In the genomic region with DNA sequence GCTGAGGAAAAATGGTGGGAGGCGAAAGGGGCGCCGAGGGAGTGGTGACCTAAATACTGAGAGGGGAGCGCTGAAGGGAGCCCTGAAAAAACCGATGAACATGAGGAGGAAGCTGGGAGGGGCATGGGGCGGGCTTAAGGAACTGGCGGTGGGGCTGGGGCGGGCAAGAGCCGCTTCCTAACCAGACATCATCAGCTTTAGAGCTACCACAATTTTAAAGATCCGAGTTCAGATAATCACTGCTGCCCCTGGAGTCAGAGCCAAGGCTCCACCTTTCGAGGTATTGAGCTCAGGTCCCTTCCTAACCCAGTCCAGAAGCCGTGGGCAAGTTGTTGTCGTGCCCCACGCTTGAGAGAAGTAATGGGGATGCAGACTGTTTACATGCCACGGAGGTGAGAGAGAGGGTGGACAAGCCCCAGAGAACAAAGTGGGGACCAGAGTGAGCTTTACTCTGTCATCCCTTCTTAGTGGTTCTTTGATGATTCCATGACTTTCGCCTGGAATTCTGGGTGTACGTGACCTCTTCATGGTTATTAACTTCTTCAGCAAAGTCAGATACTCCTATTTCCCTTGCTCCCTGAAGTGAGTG, we compare ENCODE assay signal across 6 cellular contexts. TPM values are rescaled to one million over a fixed set of nuclear protein-coding genes. Genes with fewer than 3 reads are reported as not detected.
A peak's percentile ranks its signal among the peaks of the same experiment; 100 is the strongest.
DNase-seq lines count a peak whose midpoint lies in the region; ATAC-seq, FAIRE-seq and TF ChIP-seq lines count a peak whose summit lies in the region.

No MANE protein-coding gene starts in this region.

- H3K4me3 ChIP-seq in bronchial epithelial cell (ENCODE audit: low read depth, low read length) (peak overlapping the region; percentile 92), ovary (peak overlapping the region; percentile 63)

- H3K36me3 Mint-ChIP-seq in type B pancreatic cell: peaks cover 16% of the 10 kb centered on the region

- peak; percentile 51 for TF ChIP-seq POLR2A in ovary (IDR thresholded peaks at IDR 0.05)

- intact Hi-C loops in ovary (cut with DNase I): loop anchor here in 2 of 4 donors (5.0 to 10.0 kb wide), 2 partner anchors 63 to 71 kb away; no protein-coding TSS in a partner anchor

- peak; percentile 32 for ATAC-seq in GM19023 (IDR thresholded peaks at IDR 0.05; ENCODE audit: unreplicated experiment)
- peak; percentile 27 for ATAC-seq in HG03280 (IDR thresholded peaks at IDR 0.05; ENCODE audit: unreplicated experiment)

- TF ChIP-seq CTCF in bronchial epithelial cell (IDR thresholded peaks at IDR 0.05; ENCODE audit: insufficient read depth, low read length, severe bottlenecking): no peak
- TF ChIP-seq CTCF in ovary (IDR thresholded peaks at IDR 0.05): no peak
- TF ChIP-seq CTCF in type B pancreatic cell (conservative IDR thresholded peaks at IDR 0.05): no peak

- DNase-seq in bronchial epithelial cell (ENCODE audit: low read depth): no peak
- DNase-seq in ovary: no peak
- no peak for DNase-seq in NCI-H510A (lab: John Stamatoyannopoulos, UW)
- no peak for DNase-seq in type B pancreatic cell (ENCODE audit: extremely low spot score, unreplicated experiment)

- H3K4me1 ChIP-seq in ovary (ENCODE audit: insufficient read depth): peaks cover 3% of the 10 kb centered on the region

- H3K4me3 Mint-ChIP-seq in type B pancreatic cell: no peak overlapping the region

- H3K27me3 Mint-ChIP-seq in type B pancreatic cell: no peaks in the 10 kb centered on the region

- no peaks in the 10 kb centered on the region for H3K27me3 ChIP-seq in bronchial epithelial cell (ENCODE audit: control insufficient read depth, insufficient read depth, low read length)
- H3K27me3 ChIP-seq in ovary: no peaks in the 10 kb centered on the region

- H3K27ac ChIP-seq in ovary: peak overlapping the region in 1 of 2 donors; percentile 18

- FAIRE-seq in bronchial epithelial cell (lab: Jason Lieb, UNC): no peak

- H3K9me3 Mint-ChIP-seq in type B pancreatic cell: no peaks in the 10 kb centered on the region

- WGBS in ovary, 3 donors: 1% methylated on average over 17 of the region's 17 CpGs

- H3K36me3 ChIP-seq in bronchial epithelial cell (ENCODE audit: control insufficient read depth, insufficient read depth, low read length) (peaks cover 21% of the 10 kb centered on the region), ovary (no peaks in the 10 kb centered on the region)

- no peak overlapping the region for H3K27ac Mint-ChIP-seq in type B pancreatic cell

- peaks cover 18% of the 10 kb centered on the region for H3K4me1 Mint-ChIP-seq in type B pancreatic cell (ENCODE audit: unreplicated experiment)

- H3K9me3 ChIP-seq in ovary: no peaks in the 10 kb centered on the region

- TF ChIP-seq EP300 in ovary (IDR thresholded peaks at IDR 0.05): no peak

RNA-seq across cellular contexts. Expression of gene ORMDL2, which starts 0.4 kb away (rescaled TPM):
- 46.1 and 52.0 TPM in 2 replicates for total RNA-seq in bronchial epithelial cell
- 10 to 100 TPM in 6 of 7 donors, 1 to 10 TPM in 1; 8.6 to 38.9 (median 20.8) TPM for total RNA-seq in ovary
- 10 to 100 TPM; 15.7 to 35.5 TPM for polyA plus RNA-seq in ovary
- 50.9 and 76.1 TPM in 2 replicates for total RNA-seq in type B pancreatic cell (ENCODE audit: low replicate concordance)

RNA-seq across cellular contexts. Expression of gene SARNP, which starts 0.7 kb away (rescaled TPM):
- total RNA-seq in bronchial epithelial cell (68.7 and 111 TPM in 2 replicates), ovary (10 to 100 TPM; 48.0 to 60.8 (median 58.6) TPM), type B pancreatic cell (ENCODE audit: low replicate concordance) (51.4 and 75.9 TPM in 2 replicates)
- polyA plus RNA-seq in ovary: 10 to 100 TPM; 71.6 to 89.3 TPM

RNA-seq across cellular contexts. Expression of gene DNAJC14, which starts 11.2 kb away (rescaled TPM):
- total RNA-seq in bronchial epithelial cell (34.3 and 38.4 TPM in 2 replicates), ovary (10 to 100 TPM; 15.7 to 32.8 (median 23.0) TPM), type B pancreatic cell (ENCODE audit: low replicate concordance) (30.0 and 34.6 TPM in 2 replicates)
- 10 to 100 TPM; 19.3 to 26.8 TPM for polyA plus RNA-seq in ovary

RNA-seq across cellular contexts. Expression of gene MMP19, which starts 24.5 kb away (rescaled TPM):
- total RNA-seq in bronchial epithelial cell: 0.13 and 0.53 TPM in 2 replicates
- 10 to 100 TPM in 6 of 7 donors, 1 to 10 TPM in 1; 3.6 to 42.7 (median 23.3) TPM for total RNA-seq in ovary
- polyA plus RNA-seq in ovary: 10 to 100 TPM; 11.3 to 23.3 TPM
- total RNA-seq in type B pancreatic cell (ENCODE audit: low replicate concordance): 0.38 and 0.48 TPM in 2 replicates
